1 cellular context compared by ENCODE assay signal in the genomic region with DNA sequence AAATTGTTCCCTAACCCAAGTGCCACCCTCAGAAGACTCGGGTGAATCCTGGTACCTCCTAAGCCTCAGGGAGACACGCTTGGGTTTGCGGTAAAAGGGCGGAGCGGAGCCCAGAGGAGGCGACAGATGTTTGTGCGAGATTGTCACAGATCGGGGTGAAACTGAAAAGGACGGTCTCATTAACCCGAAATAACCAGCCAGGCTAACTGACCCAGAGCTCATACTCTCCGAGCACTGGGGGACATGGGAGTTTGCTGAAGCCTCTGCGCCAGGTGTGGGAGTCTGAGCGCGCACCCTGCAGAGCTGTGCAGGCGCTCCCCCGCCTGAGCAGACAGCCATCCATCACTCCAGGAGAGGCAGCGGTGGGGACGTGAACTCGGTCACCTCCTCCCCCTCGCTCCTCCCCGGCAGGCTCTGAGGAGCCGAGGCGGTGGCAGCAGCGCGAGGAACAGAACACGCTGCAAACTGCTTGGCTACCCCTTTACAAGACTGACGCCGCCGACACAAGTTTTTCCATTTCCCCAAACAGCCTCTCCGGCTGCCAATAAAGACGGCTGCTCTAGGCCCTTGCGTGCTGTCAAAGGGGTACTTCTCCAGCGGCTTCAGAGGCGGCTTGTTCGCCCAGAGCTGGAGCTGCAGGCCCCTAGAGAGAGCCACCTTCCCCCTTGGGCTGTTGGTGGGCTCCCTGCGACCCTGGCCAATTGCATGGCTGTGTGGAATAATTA.
TF ChIP-seq lines count a peak whose summit lies in the region.

No MANE protein-coding gene starts in this region.

TF ChIP-seq in SK-N-SH, 30 proteins besides CTCF, POLR2A, EP300 and RAD21 (continued from another document):
- TF ChIP-seq, protein P1, sequence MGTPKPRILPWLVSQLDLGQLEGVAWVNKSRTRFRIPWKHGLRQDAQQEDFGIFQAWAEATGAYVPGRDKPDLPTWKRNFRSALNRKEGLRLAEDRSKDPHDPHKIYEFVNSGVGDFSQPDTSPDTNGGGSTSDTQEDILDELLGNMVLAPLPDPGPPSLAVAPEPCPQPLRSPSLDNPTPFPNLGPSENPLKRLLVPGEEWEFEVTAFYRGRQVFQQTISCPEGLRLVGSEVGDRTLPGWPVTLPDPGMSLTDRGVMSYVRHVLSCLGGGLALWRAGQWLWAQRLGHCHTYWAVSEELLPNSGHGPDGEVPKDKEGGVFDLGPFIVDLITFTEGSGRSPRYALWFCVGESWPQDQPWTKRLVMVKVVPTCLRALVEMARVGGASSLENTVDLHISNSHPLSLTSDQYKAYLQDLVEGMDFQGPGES (IDR thresholded peaks at IDR 0.05; ENCODE audit: low read depth, low read length): no peak
- TF ChIP-seq, protein P2, sequence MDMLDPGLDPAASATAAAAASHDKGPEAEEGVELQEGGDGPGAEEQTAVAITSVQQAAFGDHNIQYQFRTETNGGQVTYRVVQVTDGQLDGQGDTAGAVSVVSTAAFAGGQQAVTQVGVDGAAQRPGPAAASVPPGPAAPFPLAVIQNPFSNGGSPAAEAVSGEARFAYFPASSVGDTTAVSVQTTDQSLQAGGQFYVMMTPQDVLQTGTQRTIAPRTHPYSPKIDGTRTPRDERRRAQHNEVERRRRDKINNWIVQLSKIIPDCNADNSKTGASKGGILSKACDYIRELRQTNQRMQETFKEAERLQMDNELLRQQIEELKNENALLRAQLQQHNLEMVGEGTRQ (IDR thresholded peaks at IDR 0.05; ENCODE audit: borderline replicate concordance, low read depth, low read length): no peak
- no peak for TF ChIP-seq TCF12 (IDR thresholded peaks at IDR 0.05)
- TF ChIP-seq SMC3 (IDR thresholded peaks at IDR 0.05; ENCODE audit: low read depth, low read length): no peak
